In the genomic region with DNA sequence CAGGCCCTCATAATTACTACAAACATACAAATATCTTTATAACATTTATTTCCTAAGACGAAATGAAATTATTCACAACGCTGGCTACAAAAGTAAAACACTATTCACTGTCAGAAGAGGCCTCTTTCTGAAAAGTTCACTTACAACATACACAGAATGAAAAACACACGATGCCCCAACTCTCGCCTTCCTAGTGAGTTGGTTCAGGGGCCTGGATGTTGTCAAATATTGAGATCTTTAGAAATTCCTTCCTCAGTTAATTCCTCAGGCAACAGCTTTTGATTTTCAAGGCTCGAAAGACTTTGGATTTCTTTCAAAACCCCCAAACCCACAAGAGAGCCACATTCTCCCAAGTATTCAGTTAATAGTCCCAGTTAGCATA, we compare ENCODE assay signal across 8 cellular contexts. TPM values are rescaled to one million over a fixed set of nuclear protein-coding genes. Genes with fewer than 3 reads are reported as not detected.
DNase-seq lines count a peak whose midpoint lies in the region; ATAC-seq, FAIRE-seq and TF ChIP-seq lines count a peak whose summit lies in the region.

No MANE protein-coding gene starts in this region.

- H3K4me1 ChIP-seq in heart right ventricle = peaks cover 7 to 72% (median 55%) of the 10 kb centered on the region in 9 donors
- H3K4me1 ChIP-seq in mucosa of rectum (ENCODE audit: control insufficient read depth in 2 of 2, insufficient read depth in 2 of 2, low read length in 2 of 2) = peaks cover 31 to 40% of the 10 kb centered on the region in 2 donors
- peaks cover 0 to 4% of the 10 kb centered on the region in 2 donors for H3K4me1 ChIP-seq in aorta (ENCODE audit: control insufficient read depth in 1 of 2, insufficient read depth in 2 of 2, low read length in 2 of 2)

- H3K4me3 ChIP-seq in heart right ventricle (peak overlapping the region; percentile 4 to 63 (median 56)), bronchial epithelial cell (ENCODE audit: low read depth, low read length) (peak overlapping the region; percentile 44), mucosa of rectum (ENCODE audit: low read length in 2 of 2) (peak overlapping the region; percentile 65 to 78), aorta (ENCODE audit: low read length in 2 of 2) (peak overlapping the region; percentile 65 to 78)

- WGBS in heart right ventricle, 2 donors = 19 to 21% methylated on average over 5 of the region's 5 CpGs
- WGBS in aorta, 2 donors = 2 to 3% methylated on average over 5 of the region's 5 CpGs

- TF ChIP-seq CTCF in heart right ventricle (IDR thresholded peaks at IDR 0.05) (no peak), bronchial epithelial cell (IDR thresholded peaks at IDR 0.05; ENCODE audit: insufficient read depth, low read length, severe bottlenecking) (no peak)

- H3K27ac ChIP-seq in heart right ventricle (peak overlapping the region; percentile 68 to 97 (median 91)), mucosa of rectum (ENCODE audit: low read depth in 2 of 2, low read length in 2 of 2) (peak overlapping the region; percentile 94 to 96), aorta (ENCODE audit: low read depth in 1 of 2, low read length in 2 of 2) (peak overlapping the region; percentile 73 to 98)

- H3K9me3 ChIP-seq in heart right ventricle (peaks cover 0 to 12% (median 0%) of the 10 kb centered on the region in 11 donors), mucosa of rectum (ENCODE audit: control insufficient read depth in 2 of 2, low read length in 2 of 2) (no peaks in the 10 kb centered on the region), aorta (ENCODE audit: control insufficient read depth, low read length) (no peaks in the 10 kb centered on the region)

- ATAC-seq in heart right ventricle (no peak), left ventricle myocardium superior (no peak), aorta (ENCODE audit: low FRiP score) (no peak), HG02970 (IDR thresholded peaks at IDR 0.05; ENCODE audit: low FRiP score, unreplicated experiment) (no peak), GM18909 (IDR thresholded peaks at IDR 0.05; ENCODE audit: poor library complexity, unreplicated experiment) (no peak)

- FAIRE-seq in bronchial epithelial cell (lab: Jason Lieb, UNC) = no peak

- H3K36me3 ChIP-seq in heart right ventricle = peaks cover 0 to 26% (median 5%) of the 10 kb centered on the region in 9 donors
- peaks cover 11% of the 10 kb centered on the region for H3K36me3 ChIP-seq in bronchial epithelial cell (ENCODE audit: control insufficient read depth, insufficient read depth, low read length)
- peaks cover 3 to 4% of the 10 kb centered on the region in 2 donors for H3K36me3 ChIP-seq in mucosa of rectum (ENCODE audit: control insufficient read depth in 2 of 2, insufficient read depth in 2 of 2, low read length in 2 of 2)
- no peaks in the 10 kb centered on the region for H3K36me3 ChIP-seq in aorta (ENCODE audit: control insufficient read depth in 1 of 2, insufficient read depth in 2 of 2, low read length in 1 of 2)

- intact Hi-C loops in heart right ventricle (cut with DNase I) (loop anchor here in 6 of 10 donors (2.0 to 5.0 kb wide), 5 partner anchors 19 to 76 kb away; no protein-coding TSS in a partner anchor), left ventricle myocardium superior (cut with micrococcal nuclease) (no loop called here), aorta (cut with DNase I) (loop anchor here in 1 of 2 donors (2.0 kb wide), 1 partner anchor 51 kb away; no protein-coding TSS in a partner anchor)

- peak overlapping the region; percentile 83 to 84 for H3K9ac ChIP-seq in mucosa of rectum (ENCODE audit: low read depth in 1 of 2, low read length in 2 of 2)

- H3K27me3 ChIP-seq in heart right ventricle = no peaks in the 10 kb centered on the region
- H3K27me3 ChIP-seq in bronchial epithelial cell (ENCODE audit: control insufficient read depth, insufficient read depth, low read length) = no peaks in the 10 kb centered on the region
- H3K27me3 ChIP-seq in mucosa of rectum (ENCODE audit: control insufficient read depth in 2 of 2, insufficient read depth in 2 of 2, low read length in 2 of 2) = no peaks in the 10 kb centered on the region
- no peaks in the 10 kb centered on the region for H3K27me3 ChIP-seq in aorta (ENCODE audit: control insufficient read depth in 1 of 2, insufficient read depth in 2 of 2, low read length in 1 of 2)

- no peak for DNase-seq in heart right ventricle
- no peak for DNase-seq in left ventricle myocardium superior
- no peak for DNase-seq in bronchial epithelial cell (ENCODE audit: low read depth)
- DNase-seq in aorta = no peak
- no peak for DNase-seq in NCI-H345 (lab: John Stamatoyannopoulos, UW)

RNA-seq across cellular contexts. Expression of a gene that starts 14.2 kb away (rescaled TPM):
- total RNA-seq in heart right ventricle = 10 to 100 TPM in 2 of 10 donors, 1 to 10 TPM in 8; 4.7 to 15.5 (median 7.5) TPM
- polyA plus RNA-seq in heart right ventricle = 1 to 10 TPM in 1 of 2 donors, under 1 TPM in 1; 0.75 to 2.4 TPM
- total RNA-seq in left ventricle myocardium superior = 5.3 TPM
- total RNA-seq in bronchial epithelial cell = 0.26 and 1.0 TPM in 2 replicates
- 1 to 10 TPM; 2.3 to 7.2 TPM for total RNA-seq in aorta
- 1 to 10 TPM in 1 of 2 donors, under 1 TPM in 1; 0.28 to 2.6 TPM for polyA plus RNA-seq in aorta
